28 cellular contexts compared by ENCODE assay signal in genomic region chr1:118660769-118661168, GRCh38.
"Had no signal": no experiment of that assay in that cellular context is flagged by ENCODE, and none has a peak within 500 bp of the region (broad histone marks: within the 10 kb centered on the region; RNA-seq: fewer than 3 reads in every experiment).

No MANE protein-coding gene starts in this region.

- DNase-seq: activated CD4-positive, alpha-beta memory T cell treated with anti-CD3 and anti-CD28 coated beads, Interleukin-2, amount 10 ng/mL, durations not matched to agents 7 days and 5 days; activated CD4-positive, alpha-beta T cell treated with anti-CD3 and anti-CD28 coated beads for 1 hour; activated CD4-positive, alpha-beta T cell treated with anti-CD3 and anti-CD28 coated beads for 48 hours; activated CD4-positive, CD25-positive, alpha-beta regulatory T cell; activated CD8-positive, alpha-beta memory T cell treated with anti-CD3 and anti-CD28 coated beads for 24 hours; activated CD8-positive, alpha-beta memory T cell treated with anti-CD3 and anti-CD28 coated beads, Interleukin-2, amount 10 ng/mL, durations not matched to agents 7 days and 5 days; activated CD8-positive, alpha-beta memory T cell treated with anti-CD3 and anti-CD28 coated beads, Interleukin-2, amount 50 U/mL, for 48 hours; activated effector memory CD4-positive, alpha-beta T cell treated with Interleukin-2 at 50 U/mL for 16 hours; activated naive CD4-positive, alpha-beta T cell treated with anti-CD3 and anti-CD28 coated beads, Interleukin-2, amount 10 ng/mL, durations not matched to agents 7 days and 5 days; activated naive CD8-positive, alpha-beta T cell treated with anti-CD3 and anti-CD28 coated beads, Interleukin-2, amount 50 U/mL, for 24 hours; activated T-cell treated with anti-CD3 and anti-CD28 coated beads, Interleukin-2, amount 50 U/mL, for 48 hours; anterior cingulate cortex; caudate nucleus; Kasumi-1; KG1; NCI-H1105; NCI-H1417 treated with DMSO at 0.1 percent for 48 hours; NCI-H187 treated with DMSO at 0.1 percent for 48 hours; NCI-H2081; NCI-H2171 treated with DMSO at 0.1 percent for 48 hours; NCI-H2227 treated with DMSO at 0.1 percent for 48 hours; NCI-H446 treated with DMSO at 0.1 percent for 48 hours; NCI-H524; NCI-H69; NCI-H82; SIG-M5; T1000 had no signal

- ATAC-seq: activated CD8-positive, alpha-beta memory T cell treated with anti-CD3 and anti-CD28 coated beads, Interleukin-2, amount 10 ng/mL, durations not matched to agents 7 days and 5 days; activated naive CD8-positive, alpha-beta T cell treated with anti-CD3 and anti-CD28 coated beads, Interleukin-2, amount 50 U/mL, for 24 hours; Panc1 had no signal
